In genomic region chrX:150465326-150465725, GRCh38 we compare ENCODE assay signal across 26 cellular contexts.
DNase-seq lines count a peak whose midpoint lies in the region; ATAC-seq and TF ChIP-seq lines count a peak whose summit lies in the region.
"Had no signal": no experiment of that assay in that cellular context is flagged by ENCODE, and none has a peak within 500 bp of the region (broad histone marks: within the 10 kb centered on the region; RNA-seq: fewer than 3 reads in every experiment).

No MANE protein-coding gene starts in this region.

- no peak overlapping the region for H3K4me3 Mint-ChIP-seq in neural progenitor cell
- H3K4me3 Mint-ChIP-seq: GM23338, naive B cell had no signal

- H3K4me1 ChIP-seq in neural progenitor cell (no peaks in the 10 kb centered on the region), stomach smooth muscle (ENCODE audit: control insufficient read depth, insufficient read depth, low read length) (peaks cover 5% of the 10 kb centered on the region)
- H3K4me1 ChIP-seq: A549, ascending aorta, BE2C, parathyroid adenoma had no signal

- H4K20me1 ChIP-seq in neural progenitor cell (ENCODE audit: low read depth) = no peaks in the 10 kb centered on the region

- peaks cover 9% of the 10 kb centered on the region for H3K9me3 Mint-ChIP-seq in neural progenitor cell
- H3K9me3 Mint-ChIP-seq: GM23338 had no signal

- H3K36me3 Mint-ChIP-seq in neural progenitor cell = peaks cover 1% of the 10 kb centered on the region
- H3K36me3 Mint-ChIP-seq: naive B cell had no signal

- H3K4me3 ChIP-seq in neural progenitor cell (no peak overlapping the region), stomach smooth muscle (ENCODE audit: low read length in 2 of 2) (no peak overlapping the region)
- H3K4me3 ChIP-seq: A549, ascending aorta, GM23338, thoracic aorta had no signal

- H3K27ac Mint-ChIP-seq in neural progenitor cell = peak overlapping the region; percentile 59
- H3K27ac Mint-ChIP-seq: GM23338, naive B cell had no signal

- TF ChIP-seq CTCF in neural progenitor cell (IDR thresholded peaks at IDR 0.05) = no peak

- H3F3A ChIP-seq in neural progenitor cell (ENCODE audit: low read depth) = no peaks in the 10 kb centered on the region

- H3K27me3 ChIP-seq in neural progenitor cell = no peaks in the 10 kb centered on the region
- H3K27me3 ChIP-seq in stomach smooth muscle (ENCODE audit: control insufficient read depth in 1 of 2, insufficient read depth in 2 of 2, low read length in 2 of 2) = peaks cover 0 to 2% of the 10 kb centered on the region in 2 donors
- H3K27me3 ChIP-seq: ascending aorta, BE2C had no signal

- H2AFZ ChIP-seq in neural progenitor cell (replicated peaks) = no peak overlapping the region
- H2AFZ ChIP-seq: GM23338 had no signal

- no peak overlapping the region for H3K4me2 ChIP-seq in neural progenitor cell
- H3K4me2 ChIP-seq: A549, GM23338 had no signal

- H3K36me3 ChIP-seq in neural progenitor cell (no peaks in the 10 kb centered on the region), stomach smooth muscle (ENCODE audit: control insufficient read depth in 2 of 2, insufficient read depth in 2 of 2, low read length in 2 of 2) (no peaks in the 10 kb centered on the region)
- H3K36me3 ChIP-seq: ascending aorta, BE2C, thoracic aorta had no signal

- H3K9me3 ChIP-seq in neural progenitor cell (ENCODE audit: low read depth) (no peaks in the 10 kb centered on the region), stomach smooth muscle (ENCODE audit: control insufficient read depth in 2 of 2, low read length in 2 of 2) (no peaks in the 10 kb centered on the region)
- H3K9me3 ChIP-seq: A549, ascending aorta, BE2C, thoracic aorta had no signal

- peaks cover 12% of the 10 kb centered on the region for H3K4me1 Mint-ChIP-seq in neural progenitor cell
- H3K4me1 Mint-ChIP-seq: GM23338, naive B cell had no signal

- no peaks in the 10 kb centered on the region for H3K27me3 Mint-ChIP-seq in neural progenitor cell (ENCODE audit: insufficient read depth, low read depth)
- H3K27me3 Mint-ChIP-seq: naive B cell had no signal

- DNase-seq in COLO829 (ENCODE audit: low spot score) (peak; percentile 73), caudate nucleus (lab: John Stamatoyannopoulos, UW) (peak in 39 of 61 donors; percentile 2 to 63 (median 32)), neural progenitor cell (ENCODE audit: low spot score) (no peak), NAMALWA (ENCODE audit: low spot score) (no peak), DMS53 (lab: John Stamatoyannopoulos, UW) (no peak)
- no peak for DNase-seq in NK-92 treated with Interleukin-12 subunit alpha and Interleukin-12 subunit beta, amount 100 ng/mL, for 24 hours (lab: John Stamatoyannopoulos, UW)
- DNase-seq: activated CD4-positive, alpha-beta T cell treated with anti-CD3 and anti-CD28 coated beads, Interleukin-2, amount 50 U/mL, for 48 hours; activated naive CD4-positive, alpha-beta T cell treated with Interleukin-2 at 50 U/mL for 16 hours; activated T-cell treated with anti-CD3 and anti-CD28 coated beads, Interleukin-2, amount 50 U/mL, for 1 hour; BE2C; COR-L47; effector CD8-positive, alpha-beta T cell; KG1; mammary epithelial cell; naive B cell; NCI-H2227 treated with DMSO at 0.1 percent for 48 hours; NCI-H748 treated with DMSO at 0.1 percent for 48 hours had no signal

- no peaks in the 10 kb centered on the region for H3K79me2 ChIP-seq in neural progenitor cell (ENCODE audit: low read depth)
- H3K79me2 ChIP-seq: parathyroid adenoma had no signal

- no peak for ATAC-seq in HG03521 (IDR thresholded peaks at IDR 0.05; ENCODE audit: unreplicated experiment)
- ATAC-seq: A549, esophagus mucosa, GM23338, SK-N-SH treated with all-trans-retinoic acid at 6 μM for 48 hours had no signal

- H3K27ac ChIP-seq in caudate nucleus (ENCODE audit: low read depth, low read length) = peak overlapping the region; percentile 93
- H3K27ac ChIP-seq in neural progenitor cell = no peak overlapping the region
- peak overlapping the region; percentile 41 for H3K27ac ChIP-seq in stomach smooth muscle (ENCODE audit: low read length)
- H3K27ac ChIP-seq: A549, ascending aorta, parathyroid adenoma, thoracic aorta had no signal

- H3K9ac ChIP-seq in neural progenitor cell = no peak overlapping the region
- no peak overlapping the region for H3K9ac ChIP-seq in stomach smooth muscle (ENCODE audit: low read length in 2 of 2)
- H3K9ac ChIP-seq: parathyroid adenoma had no signal

Comparison
In these comparisons a context has a peak if more than half of its experiments do, and no peak if none do; other contexts are left out.
1. DNase-seq: peak in COLO829 (single experiment) and caudate nucleus (39 of 61); none in neural progenitor cell (single experiment), NAMALWA (single experiment), NK-92 treated with Interleukin-12 subunit alpha and Interleukin-12 subunit beta, amount 100 ng/mL, for 24 hours (single experiment) and DMS53 (single experiment).